Comparison of ENCODE assay signal across 8 cellular contexts in the genomic region with DNA sequence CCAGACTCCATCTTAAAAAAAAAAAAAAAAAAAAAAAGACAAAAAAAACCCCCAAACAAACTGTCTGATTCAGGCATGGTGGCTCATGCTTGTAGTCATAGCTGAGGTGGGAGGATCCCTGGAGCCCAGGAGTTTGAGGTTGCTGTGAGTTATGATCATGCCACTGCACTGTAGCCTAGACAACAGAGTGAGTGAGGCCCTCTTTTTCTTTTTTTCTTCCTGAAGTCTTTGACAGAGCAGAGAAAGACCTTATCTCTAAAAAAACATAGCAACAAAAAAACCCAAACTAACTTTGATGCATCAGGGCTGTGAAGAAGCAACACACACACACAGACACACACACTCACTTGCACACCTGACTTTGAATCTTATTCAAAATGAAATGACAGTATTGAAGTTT. TPM values are rescaled to one million over a fixed set of nuclear protein-coding genes. Genes with fewer than 3 reads are reported as not detected.
DNase-seq lines count a peak whose midpoint lies in the region; FAIRE-seq and TF ChIP-seq lines count a peak whose summit lies in the region.

No MANE protein-coding gene starts in this region.

- no peak for FAIRE-seq in astrocyte (lab: Jason Lieb, UNC)

- peak overlapping the region; percentile 69 for H3K27ac Mint-ChIP-seq in astrocyte (ENCODE audit: unreplicated experiment)

- CTCF ChIA-PET in GM10248 (lab: Yijun Ruan, JAX) = interaction anchor here (0.9 kb wide), 1 partner anchor 54 kb away, joined by 3 read pairs; no protein-coding TSS in a partner anchor

- H2BK120ac ChIP-seq in mesendoderm (ENCODE audit: low read depth, low read length) = no peak overlapping the region

- H3K36me3 Mint-ChIP-seq in astrocyte (ENCODE audit: low read depth, unreplicated experiment) = no peaks in the 10 kb centered on the region

- H3K79me2 ChIP-seq in astrocyte (ENCODE audit: insufficient read depth, low read length) (no peaks in the 10 kb centered on the region), mesendoderm (ENCODE audit: control insufficient read depth, insufficient read depth, low read length) (no peaks in the 10 kb centered on the region)

- no peak overlapping the region for H2BK5ac ChIP-seq in mesendoderm (ENCODE audit: low read length)

- H3K36me3 ChIP-seq in astrocyte (ENCODE audit: insufficient read depth, low read length) (no peaks in the 10 kb centered on the region), mesendoderm (ENCODE audit: control insufficient read depth, insufficient read depth, low read length) (no peaks in the 10 kb centered on the region)

- no peak overlapping the region for H3K4me3 ChIP-seq in astrocyte (ENCODE audit: insufficient read depth, low read depth, low read length)
- no peak overlapping the region for H3K4me3 ChIP-seq in mesendoderm (ENCODE audit: low read length)

- H3K27me3 ChIP-seq in astrocyte (ENCODE audit: insufficient read depth, low read length) = no peaks in the 10 kb centered on the region
- H3K27me3 ChIP-seq in mesendoderm (ENCODE audit: insufficient read depth, low read length, poor library complexity) = no peaks in the 10 kb centered on the region

- H3K27me3 Mint-ChIP-seq in astrocyte (ENCODE audit: low read depth, unreplicated experiment) = no peaks in the 10 kb centered on the region

- no peaks in the 10 kb centered on the region for H3K9me3 ChIP-seq in astrocyte (ENCODE audit: insufficient read depth, low read depth, low read length)

- H2BK15ac ChIP-seq in mesendoderm (replicated peaks; ENCODE audit: low read depth) = no peak overlapping the region

- peak; percentile 28 for DNase-seq in GOT3 (lab: John Stamatoyannopoulos, UW)
- peak; percentile 71 to 84 for DNase-seq in SW 1271 (lab: John Stamatoyannopoulos, UW)
- peak; percentile 94 for DNase-seq in astrocyte (ENCODE audit: low read depth)
- DNase-seq in stimulated activated CD4-positive, alpha-beta T cell treated with anti-CD3 and anti-CD28 coated beads, Interleukin-1b, Interleukin-23, amount 100 ng/mL, for 48 hours = peak; percentile 83
- no peak for DNase-seq in mesendoderm
- no peak for DNase-seq in GM10248 (ENCODE audit: extremely low spot score)
- DNase-seq in ureter (ENCODE audit: low spot score) = no peak
- DNase-seq in NCI-H748 treated with DMSO at 0.1 percent for 48 hours (lab: John Stamatoyannopoulos, UW) = no peak

- H3K4me1 Mint-ChIP-seq in astrocyte (ENCODE audit: low read depth, unreplicated experiment) = peaks cover 17% of the 10 kb centered on the region

- H2AFZ ChIP-seq in astrocyte (ENCODE audit: low read depth, low read length) = no peak overlapping the region

- H4K20me1 ChIP-seq in astrocyte (ENCODE audit: insufficient read depth, low read length) = no peaks in the 10 kb centered on the region

- H4K5ac ChIP-seq in mesendoderm (ENCODE audit: low read length) = no peak overlapping the region

- no peak overlapping the region for H3K4ac ChIP-seq in mesendoderm (ENCODE audit: low read depth, low read length)

- H4K8ac ChIP-seq in mesendoderm (ENCODE audit: low read depth, low read length) = no peak overlapping the region

- TF ChIP-seq CTCF in astrocyte (IDR thresholded peaks at IDR 0.05; ENCODE audit: insufficient read depth, low read depth, low read length) (no peak), GM10248 (IDR thresholded peaks at IDR 0.05; ENCODE audit: control extremely low read depth, extremely low read depth, low read depth, missing control alignments) (no peak)

- H3K56ac ChIP-seq in mesendoderm (ENCODE audit: low read length) = no peak overlapping the region

- no peak overlapping the region for H3K4me3 Mint-ChIP-seq in astrocyte (ENCODE audit: unreplicated experiment)

- H3K4me1 ChIP-seq in astrocyte (ENCODE audit: insufficient read depth, low read length) (peaks cover 27% of the 10 kb centered on the region), mesendoderm (ENCODE audit: control insufficient read depth, low read depth, low read length) (peaks cover 4% of the 10 kb centered on the region)

- H3K4me2 ChIP-seq in astrocyte (ENCODE audit: low read length) (peak overlapping the region; percentile 42), mesendoderm (ENCODE audit: low read length) (no peak overlapping the region)

- H3K9ac ChIP-seq in astrocyte (ENCODE audit: low read length) = peak overlapping the region; percentile 29
- H3K9ac ChIP-seq in mesendoderm (ENCODE audit: low read length) = no peak overlapping the region

- no peak overlapping the region for H3K18ac ChIP-seq in mesendoderm (ENCODE audit: low read length)

- POLR2A ChIA-PET in GM10248 (lab: Yijun Ruan, JAX) = interaction anchor here (0.6 kb wide), 1 partner anchor 21 kb away, joined by 4 read pairs; no protein-coding TSS in a partner anchor

- no peaks in the 10 kb centered on the region for H3K79me1 ChIP-seq in mesendoderm (ENCODE audit: low read length)

- no peaks in the 10 kb centered on the region for H3K9me3 Mint-ChIP-seq in astrocyte (ENCODE audit: unreplicated experiment)

- peak overlapping the region; percentile 56 for H3K27ac ChIP-seq in astrocyte (ENCODE audit: low read depth, low read length)
- no peak overlapping the region for H3K27ac ChIP-seq in mesendoderm (ENCODE audit: low read depth, low read length)

- H3K23ac ChIP-seq in mesendoderm (ENCODE audit: low read length) = no peak overlapping the region

- no peak overlapping the region for H2AK5ac ChIP-seq in mesendoderm (ENCODE audit: low read length)

RNA-seq across cellular contexts. Expression of a gene that starts 7.7 kb away (rescaled TPM):
- total RNA-seq in astrocyte (3.6 and 3.9 TPM in 2 replicates), ureter (16.6 TPM)
- 8.7 TPM for polyA plus RNA-seq in mesendoderm (2013, experiment 1 of 2)
- 7.9 TPM for polyA plus RNA-seq in mesendoderm (2013, experiment 2 of 2)

Comparison
In these comparisons a context has a peak if more than half of its experiments do, and no peak if none do; other contexts are left out.
1. DNase-seq: peak in GOT3 (single experiment), SW 1271 (2 of 2), astrocyte (single experiment) and stimulated activated CD4-positive, alpha-beta T cell treated with anti-CD3 and anti-CD28 coated beads, Interleukin-1b, Interleukin-23, amount 100 ng/mL, for 48 hours (single experiment); none in mesendoderm (single experiment), GM10248 (single experiment), ureter (single experiment) and NCI-H748 treated with DMSO at 0.1 percent for 48 hours (single experiment).